ENCODE assay signal across 8 cellular contexts in genomic region chr11:57668467-57668890, GRCh38. TPM values are rescaled to one million over a fixed set of nuclear protein-coding genes. Genes with fewer than 3 reads are reported as not detected.
DNase-seq lines count a peak whose midpoint lies in the region; ATAC-seq lines count a peak whose summit lies in the region.

No MANE protein-coding gene starts in this region.

- peaks cover 38 to 60% (median 58%) of the 10 kb centered on the region in 4 donors for H3K4me1 Mint-ChIP-seq in naive thymus-derived CD8-positive, alpha-beta T cell

- peaks cover 0 to 26% (median 6%) of the 10 kb centered on the region in 3 donors for H3K36me3 Mint-ChIP-seq in naive thymus-derived CD8-positive, alpha-beta T cell

- in situ Hi-C loops in KBM-7 (cut with MboI; ENCODE audit: low pct_unique_long_range_greater_than_20kb, low sequenced_read_pairs) = no loop called here

- H3K4me3 Mint-ChIP-seq in naive thymus-derived CD8-positive, alpha-beta T cell = peak overlapping the region; percentile 88 to 97 (median 92)

- intact Hi-C loops in posterior cingulate gyrus (cut with DNase I) = no loop called here

- no peaks in the 10 kb centered on the region for H3K27me3 Mint-ChIP-seq in naive thymus-derived CD8-positive, alpha-beta T cell

- DNase-seq in NCI-H510A treated with DMSO at 0.1 percent for 48 hours (lab: John Stamatoyannopoulos, UW) = peak; percentile 13
- DNase-seq in NCI-H510A (lab: John Stamatoyannopoulos, UW) = no peak
- DNase-seq in SKM-1 (lab: John Stamatoyannopoulos, UW; ENCODE audit: unreplicated experiment) = peak; percentile 14
- DNase-seq in effector CD4-positive, alpha-beta T cell = peak; percentile 35
- DNase-seq in naive thymus-derived CD8-positive, alpha-beta T cell = peak in 3 of 10 donors; percentile 32 to 68 (median 47)
- no peak for DNase-seq in posterior cingulate gyrus
- DNase-seq in KBM-7 = no peak

- H3K27ac Mint-ChIP-seq in naive thymus-derived CD8-positive, alpha-beta T cell = peak overlapping the region; percentile 92 to 100 (median 99)

- POLR2A ChIA-PET in naive thymus-derived CD8-positive, alpha-beta T cell (lab: Charles Lee) = interaction anchor here (0.6 to 2.8 kb wide), 6 partner anchors 11 to 154 kb away, joined by 3 to 27 read pairs (median 4); partner anchors contain the start of genes CLP1, MED19, SELENOH and TMX2

- peaks cover 0 to 3% (median 0%) of the 10 kb centered on the region in 9 donors for H3K9me3 Mint-ChIP-seq in naive thymus-derived CD8-positive, alpha-beta T cell

- ATAC-seq in HG02798 (IDR thresholded peaks at IDR 0.05; ENCODE audit: poor library complexity, unreplicated experiment) = peak; percentile 7
- ATAC-seq in naive thymus-derived CD8-positive, alpha-beta T cell = peak in 1 of 2 donors; percentile 13

RNA-seq across cellular contexts. Expression of gene ZDHHC5, which starts 0.6 kb away (rescaled TPM):
- 10 to 100 TPM; 75.2 to 78.8 TPM for total RNA-seq in naive thymus-derived CD8-positive, alpha-beta T cell
- 10 to 100 TPM; 25.0 to 43.4 (median 26.4) TPM for polyA plus RNA-seq in naive thymus-derived CD8-positive, alpha-beta T cell

RNA-seq across cellular contexts. Expression of gene CLP1, which starts 10.9 kb away (rescaled TPM):
- total RNA-seq in naive thymus-derived CD8-positive, alpha-beta T cell = 10 to 100 TPM; 13.5 TPM
- polyA plus RNA-seq in naive thymus-derived CD8-positive, alpha-beta T cell = 10 to 100 TPM in 1 of 3 donors, 1 to 10 TPM in 2; 7.9 to 13.4 (median 9.4) TPM

RNA-seq across cellular contexts. Expression of gene YPEL4, which starts 18.8 kb away (rescaled TPM):
- total RNA-seq in naive thymus-derived CD8-positive, alpha-beta T cell = 10 to 100 TPM; 12.9 to 14.6 TPM
- under 1 TPM in 1 of 3 donors, not detected in 2; 0.27 TPM for polyA plus RNA-seq in naive thymus-derived CD8-positive, alpha-beta T cell

RNA-seq across cellular contexts. Expression of gene MED19, which starts 43.5 kb away (rescaled TPM):
- 10 to 100 TPM in 1 of 2 experiments, 1 to 10 TPM in 1; 9.3 to 11.9 TPM for total RNA-seq in naive thymus-derived CD8-positive, alpha-beta T cell
- 10 to 100 TPM; 12.8 to 17.4 (median 15.7) TPM for polyA plus RNA-seq in naive thymus-derived CD8-positive, alpha-beta T cell

RNA-seq across cellular contexts. Expression of gene TMX2, which starts 43.9 kb away (rescaled TPM):
- total RNA-seq in naive thymus-derived CD8-positive, alpha-beta T cell = 10 to 100 TPM; 56.4 to 58.5 TPM
- polyA plus RNA-seq in naive thymus-derived CD8-positive, alpha-beta T cell = 10 to 100 TPM; 69.9 to 85.8 (median 82.7) TPM

Comparison
In these comparisons a context has a peak if more than half of its experiments do, and no peak if none do; other contexts are left out.
1. DNase-seq: peak in NCI-H510A treated with DMSO at 0.1 percent for 48 hours (single experiment), SKM-1 (single experiment) and effector CD4-positive, alpha-beta T cell (single experiment); none in NCI-H510A (single experiment), posterior cingulate gyrus (0 of 10) and KBM-7 (single experiment).